8 cellular contexts compared by ENCODE assay signal in the genomic region with DNA sequence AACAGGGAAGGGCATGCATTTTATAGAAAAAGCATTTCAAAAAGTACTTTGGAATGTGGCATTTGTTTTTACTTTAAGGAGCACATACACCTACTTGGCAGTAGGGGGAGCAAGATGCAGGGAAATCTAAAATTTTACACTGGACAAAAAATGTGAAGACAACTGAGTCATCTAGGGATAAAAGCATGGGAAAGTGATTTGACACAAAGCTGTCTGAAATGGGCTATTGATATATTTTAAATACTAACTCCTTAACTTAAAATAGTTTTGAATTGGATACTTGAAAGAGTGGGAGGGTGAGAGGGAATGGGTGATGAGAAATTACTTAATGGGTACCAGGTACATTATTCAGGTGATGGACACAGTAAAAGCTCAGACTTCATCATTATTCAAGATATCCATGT. TPM values are rescaled to one million over a fixed set of nuclear protein-coding genes. Genes with fewer than 3 reads are reported as not detected.
DNase-seq lines count a peak whose midpoint lies in the region; ATAC-seq and TF ChIP-seq lines count a peak whose summit lies in the region.

No MANE protein-coding gene starts in this region.

- H3K9me3 ChIP-seq in HCT116 (ENCODE audit: control insufficient read depth in 1 of 2, insufficient read depth in 1 of 2, low read depth in 1 of 2, low read length in 2 of 2), result peaks cover 10% of the 10 kb centered on the region in 2 experiments; a peak in 2 of 4 replicates
- H3K9me3 ChIP-seq in upper lobe of left lung, result no peaks in the 10 kb centered on the region

- no peak overlapping the region for H2AFZ ChIP-seq in HCT116 (ENCODE audit: low read depth, low read length, poor library complexity, severe bottlenecking)

- H3K27me3 Mint-ChIP-seq in CD14-positive monocyte (ENCODE audit: low read depth in 3 of 3) (peaks cover 2 to 16% (median 10%) of the 10 kb centered on the region in 3 donors), glutamatergic neuron (ENCODE audit: unreplicated experiment) (no peaks in the 10 kb centered on the region)
- H3K27me3 Mint-ChIP-seq in activated naive CD8-positive, alpha-beta T cell treated with anti-CD3 and anti-CD28 coated beads for 36 hours, result peaks cover 26% of the 10 kb centered on the region

- TF ChIP-seq CTCF in CD14-positive monocyte (IDR thresholded peaks at IDR 0.05) (peak; percentile 83), HCT116 (IDR thresholded peaks at IDR 0.05 in 2 of 3, conservative IDR thresholded peaks at IDR 0.05 in 1 of 3; ENCODE audit: borderline replicate concordance in 1 of 3, insufficient read depth in 1 of 3, low read depth in 2 of 3, low read length in 2 of 3) (peak in 2 of 3 experiments; percentile 49 to 55; a peak in 4 of 6 replicates), glutamatergic neuron (IDR thresholded peaks at IDR 0.05; ENCODE audit: partially characterized antibody, unreplicated experiment) (peak; percentile 91), upper lobe of left lung (IDR thresholded peaks at IDR 0.05) (peak; percentile 38 to 68 (median 60))

- no peak overlapping the region for H3K9ac ChIP-seq in HCT116 (ENCODE audit: low read length)

- H3K9me3 Mint-ChIP-seq in CD14-positive monocyte (no peaks in the 10 kb centered on the region), glutamatergic neuron (ENCODE audit: unreplicated experiment) (no peaks in the 10 kb centered on the region)
- H3K9me3 Mint-ChIP-seq in activated naive CD8-positive, alpha-beta T cell treated with anti-CD3 and anti-CD28 coated beads for 36 hours, result no peaks in the 10 kb centered on the region

- TF ChIP-seq RAD21 in HCT116 (IDR thresholded peaks at IDR 0.05; ENCODE audit: low read depth), result no peak

- no peaks in the 10 kb centered on the region for H3K27me3 ChIP-seq in HCT116 (ENCODE audit: insufficient read depth, low read length)
- H3K27me3 ChIP-seq in upper lobe of left lung, result no peaks in the 10 kb centered on the region

- no peaks in the 10 kb centered on the region for H3K36me3 Mint-ChIP-seq in CD14-positive monocyte
- no peaks in the 10 kb centered on the region for H3K36me3 Mint-ChIP-seq in glutamatergic neuron (ENCODE audit: unreplicated experiment)
- no peaks in the 10 kb centered on the region for H3K36me3 Mint-ChIP-seq in activated naive CD8-positive, alpha-beta T cell treated with anti-CD3 and anti-CD28 coated beads for 36 hours

- BruUV-seq in HCT116 (replicated peaks; lab: Mats Ljungman, UMichigan), result no TSS peak

- no peaks in the 10 kb centered on the region for H4K20me1 ChIP-seq in HCT116 (ENCODE audit: insufficient read depth)

- H3K4me3 Mint-ChIP-seq in CD14-positive monocyte (no peak overlapping the region), glutamatergic neuron (ENCODE audit: unreplicated experiment) (no peak overlapping the region)
- no peak overlapping the region for H3K4me3 Mint-ChIP-seq in activated naive CD8-positive, alpha-beta T cell treated with anti-CD3 and anti-CD28 coated beads for 36 hours

- ATAC-seq in HCT116 (no peak), upper lobe of left lung (ENCODE audit: low FRiP score in 2 of 2) (peak in 1 of 2 donors; percentile 82)

- RAD21 ChIA-PET in HCT116 (lab: Charles Lee; ENCODE audit: low non-redundant PET in 1 of 2, low total read pairs in 2 of 2, uncharacterized antibody in 2 of 2, unreplicated experiment in 2 of 2), result no interaction called here

- no peak overlapping the region for H3K4me2 ChIP-seq in HCT116 (ENCODE audit: low read length)

- no peaks in the 10 kb centered on the region for H3K9me2 ChIP-seq in HCT116 (ENCODE audit: insufficient read depth)

- H3K36me3 ChIP-seq in HCT116 (ENCODE audit: control insufficient read depth in 1 of 2, insufficient read depth in 2 of 2, low read length in 2 of 2) (no peaks in the 10 kb centered on the region), upper lobe of left lung (no peaks in the 10 kb centered on the region)

- no peaks in the 10 kb centered on the region for H3K79me2 ChIP-seq in HCT116 (ENCODE audit: insufficient read depth, low read length)

- TF ChIP-seq POLR2A in HCT116 (IDR thresholded peaks at IDR 0.05; ENCODE audit: borderline replicate concordance, extremely low read depth, insufficient read depth, insufficient read length), result no peak
- TF ChIP-seq POLR2A in upper lobe of left lung (IDR thresholded peaks at IDR 0.05), result no peak

- POLR2A ChIA-PET in HCT116 (lab: Charles Lee), result no interaction called here

- no peak overlapping the region for H3K27ac ChIP-seq in HCT116 (ENCODE audit: low read depth, low read length)
- no peak overlapping the region for H3K27ac ChIP-seq in upper lobe of left lung

- no peak overlapping the region for H3K4me3 ChIP-seq in HCT116 (replicated peaks in 1 of 2; ENCODE audit: low read depth in 1 of 2, low read length in 2 of 2)
- H3K4me3 ChIP-seq in upper lobe of left lung, result no peak overlapping the region

- intact Hi-C loops in CD14-positive monocyte (cut with micrococcal nuclease), result no loop called here
- intact Hi-C loops in HCT116 (cut with micrococcal nuclease), result loop anchor here (10.0 kb wide), 2 partner anchors 465 to 1005 kb away; no protein-coding TSS in a partner anchor

- DNase-seq in CD14-positive monocyte (ENCODE audit: low spot score) (no peak), HCT116 (ENCODE audit: low read depth, low spot score) (no peak), SW480 (ENCODE audit: low spot score) (peak; percentile 40), glutamatergic neuron (no peak), upper lobe of left lung (no peak), NCI-H1930 (lab: John Stamatoyannopoulos, UW) (no peak), C1 segment of cervical spinal cord (lab: John Stamatoyannopoulos, UW) (no peak)
- no peak for DNase-seq in activated naive CD8-positive, alpha-beta T cell treated with anti-CD3 and anti-CD28 coated beads for 36 hours

- CTCF ChIA-PET in HCT116 (lab: Charles Lee), result no interaction called here

- H3K4me1 Mint-ChIP-seq in CD14-positive monocyte (no peaks in the 10 kb centered on the region), glutamatergic neuron (ENCODE audit: low read depth, unreplicated experiment) (no peaks in the 10 kb centered on the region)
- no peaks in the 10 kb centered on the region for H3K4me1 Mint-ChIP-seq in activated naive CD8-positive, alpha-beta T cell treated with anti-CD3 and anti-CD28 coated beads for 36 hours

- no peak for TF ChIP-seq EP300 in upper lobe of left lung (IDR thresholded peaks at IDR 0.05)

- no peaks in the 10 kb centered on the region for H3K4me1 ChIP-seq in HCT116 (ENCODE audit: control insufficient read depth in 1 of 2, insufficient read depth in 2 of 2, low read length in 2 of 2)
- no peaks in the 10 kb centered on the region for H3K4me1 ChIP-seq in upper lobe of left lung

- no peak overlapping the region for H3K27ac Mint-ChIP-seq in CD14-positive monocyte
- H3K27ac Mint-ChIP-seq in glutamatergic neuron (ENCODE audit: unreplicated experiment), result no peak overlapping the region
- no peak overlapping the region for H3K27ac Mint-ChIP-seq in activated naive CD8-positive, alpha-beta T cell treated with anti-CD3 and anti-CD28 coated beads for 36 hours

TF ChIP-seq in HCT116, 20 proteins besides CTCF, POLR2A, EP300 and RAD21:
- TF ChIP-seq, protein P1, sequence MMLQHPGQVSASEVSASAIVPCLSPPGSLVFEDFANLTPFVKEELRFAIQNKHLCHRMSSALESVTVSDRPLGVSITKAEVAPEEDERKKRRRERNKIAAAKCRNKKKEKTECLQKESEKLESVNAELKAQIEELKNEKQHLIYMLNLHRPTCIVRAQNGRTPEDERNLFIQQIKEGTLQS (IDR thresholded peaks at IDR 0.05), result no peak
- no peak for TF ChIP-seq EGR1 (IDR thresholded peaks at IDR 0.05; ENCODE audit: low read depth)
- TF ChIP-seq CBX3 (IDR thresholded peaks at IDR 0.05; ENCODE audit: low read depth), result no peak

RNA-seq across cellular contexts. Expression of a gene that starts 15.8 kb away (rescaled TPM):
- not detected for polyA plus RNA-seq in CD14-positive monocyte
- not detected for total RNA-seq in HCT116 (2021; ENCODE audit: unreplicated experiment)
- not detected in 2 replicates for polyA plus RNA-seq in HCT116 (2012)
- 13.8 TPM for total RNA-seq in glutamatergic neuron (ENCODE audit: unreplicated experiment)
- under 1 TPM in 4 of 6 donors, not detected in 2; under 0.01 to 0.44 (median 0.28) TPM for total RNA-seq in upper lobe of left lung
- total RNA-seq in activated naive CD8-positive, alpha-beta T cell treated with anti-CD3 and anti-CD28 coated beads for 36 hours, result not detected

Comparison
In these comparisons a context has a peak if more than half of its experiments do, and no peak if none do; other contexts are left out.
1. RNA of a gene that starts 15.8 kb away (total RNA-seq): 13.8 TPM in glutamatergic neuron (single experiment); under 0.01 to 0.44 TPM in upper lobe of left lung, not detected in HCT116 (single experiment) and not detected in activated naive CD8-positive, alpha-beta T cell treated with anti-CD3 and anti-CD28 coated beads for 36 hours; every median in the first group is over 10 times any median in the second.
2. Peak in every context shown above with its lines, with median percentiles within 50 percentile points of each other: CTCF ChIP-seq.